1 cellular context compared by ENCODE assay signal in genomic region chr22:37454857-37455686, GRCh38.
TF ChIP-seq lines count a peak whose summit lies in the region.

No MANE protein-coding gene starts in this region.

TF ChIP-seq in HEK293, 187 proteins besides CTCF, POLR2A, EP300 and RAD21 (continued from another document):
- TF ChIP-seq PRDM10 (tag by site-specific recombination; IDR thresholded peaks at IDR 0.05) (peak; percentile 79), SETDB1 (IDR thresholded peaks at IDR 0.05; ENCODE audit: insufficient read length, low read length) (peak; percentile 26), ZNF398 (tag by site-specific recombination; IDR thresholded peaks at IDR 0.05) (no peak), ZBTB20 (tag by site-specific recombination; IDR thresholded peaks at IDR 0.05) (0 out of 2 replicates have a peak, but pooled peaks have one; percentile 12), ZBTB7A (tag by site-specific recombination; IDR thresholded peaks at IDR 0.05; ENCODE audit: low read depth) (no peak), ZFHX2 (tag by site-specific recombination; conservative IDR thresholded peaks at IDR 0.05) (0 out of 2 replicates have a peak, but pooled peaks have one; percentile 16), ZNF692 (tag by site-specific recombination; IDR thresholded peaks at IDR 0.05) (peak; percentile 98), GLIS1 (tag by site-specific recombination; IDR thresholded peaks at IDR 0.05) (0 out of 2 replicates have a peak, but pooled peaks have one; percentile 11)
